8 cellular contexts compared by ENCODE assay signal in genomic region chr3:46488735-46489361, GRCh38. TPM values are rescaled to one million over a fixed set of nuclear protein-coding genes. Genes with fewer than 3 reads are reported as not detected.
DNase-seq lines count a peak whose midpoint lies in the region; ATAC-seq, FAIRE-seq and TF ChIP-seq lines count a peak whose summit lies in the region.

No MANE protein-coding gene starts in this region.

- H3K9me3 ChIP-seq in breast epithelium = no peaks in the 10 kb centered on the region

- CTCF ChIA-PET in WTC11 (lab: Charles Lee) = interaction anchor here (0.5 to 4.0 kb wide), 71 partner anchors 8 to 421 kb away, joined by 3 to 99 read pairs (median 5); partner anchors contain the start of genes ALS2CL, FAM240A, LRRC2 and LTF

- peaks cover 9% of the 10 kb centered on the region for H3K36me3 Mint-ChIP-seq in WTC11

- peak overlapping the region; percentile 55; the same call in 1 of the 2 replicates for H3K27ac Mint-ChIP-seq in WTC11

- H3K4me3 Mint-ChIP-seq in WTC11 = no peak overlapping the region

- H3K27ac ChIP-seq in breast epithelium = no peak overlapping the region

- TF ChIP-seq POLR2A in breast epithelium (IDR thresholded peaks at IDR 0.05) = no peak

- H3K4me1 Mint-ChIP-seq in WTC11 = peaks cover 28% of the 10 kb centered on the region

- H3K27me3 ChIP-seq in breast epithelium = no peaks in the 10 kb centered on the region

- peaks cover 8% of the 10 kb centered on the region for H3K9me3 Mint-ChIP-seq in WTC11

- POLR2A ChIA-PET in WTC11 (lab: Charles Lee) = interaction anchor here (0.5 to 2.2 kb wide), 7 partner anchors 50 to 152 kb away, joined by 3 to 8 read pairs (median 4); no protein-coding TSS in a partner anchor

- H3K36me3 ChIP-seq in breast epithelium = no peaks in the 10 kb centered on the region

- TF ChIP-seq CTCF in WTC11 (IDR thresholded peaks at IDR 0.05) (peak; percentile 92), breast epithelium (IDR thresholded peaks at IDR 0.05) (peak; percentile 70 to 97 (median 97))

- no peaks in the 10 kb centered on the region for H3K4me1 ChIP-seq in breast epithelium

- DNase-seq in NCI-H2196 (lab: John Stamatoyannopoulos, UW; ENCODE audit: unreplicated experiment) (peak; percentile 86), WTC11 (ENCODE audit: low spot score) (peak; percentile 99), breast epithelium (ENCODE audit: low spot score in 2 of 2) (peak; percentile 75 to 87), iris pigment epithelial cell (ENCODE audit: low read depth) (peak; percentile 89)
- DNase-seq in stimulated activated CD4-positive, alpha-beta T cell treated with anti-CD3 and anti-CD28 coated beads, Interleukin-15, amount 100 ng/mL, for 24 hours = peak; percentile 97

- intact Hi-C loops in breast epithelium (cut with DNase I; ENCODE audit: low total_unique reads) = no loop called here

- H3K4me3 ChIP-seq in breast epithelium = no peak overlapping the region

- peak; percentile 82 for ATAC-seq in GM18861 (IDR thresholded peaks at IDR 0.05; ENCODE audit: unreplicated experiment)
- peak; percentile 88 for ATAC-seq in HG03064 (IDR thresholded peaks at IDR 0.05; ENCODE audit: low read depth, unreplicated experiment)
- peak; percentile 98 for ATAC-seq in WTC11

- FAIRE-seq in A204.1 (lab: Jason Lieb, UNC) = peak; percentile 71

- peaks cover 12% of the 10 kb centered on the region for H3K27me3 Mint-ChIP-seq in WTC11 (ENCODE audit: low read depth)

TF ChIP-seq in WTC11, 78 proteins besides CTCF, POLR2A, EP300 and RAD21 (continues in another document):
- no peak for TF ChIP-seq NFYB (CRISPR knock-in tag; conservative IDR thresholded peaks at IDR 0.05; ENCODE audit: low read depth)
- peak; percentile 95 for TF ChIP-seq FOXP1 (CRISPR knock-in tag; IDR thresholded peaks at IDR 0.05; ENCODE audit: borderline replicate concordance)
- TF ChIP-seq EMX1 (CRISPR knock-in tag; IDR thresholded peaks at IDR 0.05) = no peak
- no peak for TF ChIP-seq ZNF138 (CRISPR knock-in tag; conservative IDR thresholded peaks at IDR 0.05)
- TF ChIP-seq ZBTB43 (CRISPR knock-in tag; IDR thresholded peaks at IDR 0.05) = peak; percentile 89
- TF ChIP-seq ZNF317 (CRISPR knock-in tag; IDR thresholded peaks at IDR 0.05; ENCODE audit: borderline replicate concordance, low read depth) = no peak
- TF ChIP-seq KAT7 (CRISPR knock-in tag; IDR thresholded peaks at IDR 0.05; ENCODE audit: borderline replicate concordance) = no peak
- TF ChIP-seq ZNF532 (CRISPR knock-in tag; IDR thresholded peaks at IDR 0.05; ENCODE audit: borderline replicate concordance) = peak; percentile 69; the same call in 1 of the 2 replicates
- TF ChIP-seq CREM (CRISPR knock-in tag; IDR thresholded peaks at IDR 0.05) = peak; percentile 63
- TF ChIP-seq ATF3 (CRISPR knock-in tag; conservative IDR thresholded peaks at IDR 0.05) = peak; percentile 48; the same call in 1 of the 2 replicates
- TF ChIP-seq AR (CRISPR knock-in tag; IDR thresholded peaks at IDR 0.05) = no peak
- no peak for TF ChIP-seq HMGA2 (CRISPR knock-in tag; IDR thresholded peaks at IDR 0.05)
- no peak; the same call in 1 of the 2 replicates for TF ChIP-seq IRF1 (CRISPR knock-in tag; IDR thresholded peaks at IDR 0.05)

RNA-seq across cellular contexts. Expression of gene RTP3, which starts 8.9 kb away (rescaled TPM):
- not detected in 3 replicates for total RNA-seq in WTC11 (2021)
- not detected for total RNA-seq in breast epithelium

RNA-seq across cellular contexts. Expression of gene LTF, which starts 24.1 kb away (rescaled TPM):
- total RNA-seq in WTC11 (2021) (0.14 to 0.30 TPM (median 0.22 TPM) in 3 replicates), breast epithelium (100 to 1,000 TPM in 2 of 3 donors, 10 to 100 TPM in 1; 78.7 to 282 (median 190) TPM)

Comparison
In these comparisons a context has a peak if more than half of its experiments do, and no peak if none do; other contexts are left out.
1. RNA of gene LTF, which starts 24.1 kb away (total RNA-seq): 78.7 to 282 TPM in breast epithelium; 0.14 to 0.30 TPM in WTC11; every median in the first group is over 10 times any median in the second.
2. Peak in every context shown above with its lines, with median percentiles within 50 percentile points of each other: ATAC-seq and DNase-seq.